Comparison of ENCODE assay signal across 1 cellular context in the genomic region with DNA sequence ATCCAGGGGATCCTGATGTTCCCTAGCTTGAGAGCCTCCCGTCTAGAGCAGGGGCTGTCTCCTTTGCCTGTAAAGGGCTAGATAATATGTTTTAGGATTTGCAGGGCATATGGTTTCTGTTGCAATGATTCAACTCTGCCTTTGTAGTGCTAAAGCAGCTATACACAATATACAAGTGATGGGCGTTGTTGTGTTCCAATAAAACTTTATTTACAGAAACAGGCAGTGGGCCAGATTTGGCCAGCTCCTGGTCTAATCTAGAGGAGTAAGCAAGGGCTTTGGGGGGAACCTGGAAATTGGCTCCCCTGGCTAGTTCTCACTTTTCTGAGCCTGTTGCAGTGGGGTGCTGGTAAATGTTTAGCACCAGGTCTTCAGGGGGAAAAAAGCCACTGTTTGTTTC.
TF ChIP-seq lines count a peak whose summit lies in the region.

No MANE protein-coding gene starts in this region.

TF ChIP-seq in GM12878, 131 proteins besides CTCF, POLR2A, EP300 and RAD21:
- no peak for TF ChIP-seq MXI1 (IDR thresholded peaks at IDR 0.05; ENCODE audit: low read depth, low read length)
- TF ChIP-seq, protein P1, sequence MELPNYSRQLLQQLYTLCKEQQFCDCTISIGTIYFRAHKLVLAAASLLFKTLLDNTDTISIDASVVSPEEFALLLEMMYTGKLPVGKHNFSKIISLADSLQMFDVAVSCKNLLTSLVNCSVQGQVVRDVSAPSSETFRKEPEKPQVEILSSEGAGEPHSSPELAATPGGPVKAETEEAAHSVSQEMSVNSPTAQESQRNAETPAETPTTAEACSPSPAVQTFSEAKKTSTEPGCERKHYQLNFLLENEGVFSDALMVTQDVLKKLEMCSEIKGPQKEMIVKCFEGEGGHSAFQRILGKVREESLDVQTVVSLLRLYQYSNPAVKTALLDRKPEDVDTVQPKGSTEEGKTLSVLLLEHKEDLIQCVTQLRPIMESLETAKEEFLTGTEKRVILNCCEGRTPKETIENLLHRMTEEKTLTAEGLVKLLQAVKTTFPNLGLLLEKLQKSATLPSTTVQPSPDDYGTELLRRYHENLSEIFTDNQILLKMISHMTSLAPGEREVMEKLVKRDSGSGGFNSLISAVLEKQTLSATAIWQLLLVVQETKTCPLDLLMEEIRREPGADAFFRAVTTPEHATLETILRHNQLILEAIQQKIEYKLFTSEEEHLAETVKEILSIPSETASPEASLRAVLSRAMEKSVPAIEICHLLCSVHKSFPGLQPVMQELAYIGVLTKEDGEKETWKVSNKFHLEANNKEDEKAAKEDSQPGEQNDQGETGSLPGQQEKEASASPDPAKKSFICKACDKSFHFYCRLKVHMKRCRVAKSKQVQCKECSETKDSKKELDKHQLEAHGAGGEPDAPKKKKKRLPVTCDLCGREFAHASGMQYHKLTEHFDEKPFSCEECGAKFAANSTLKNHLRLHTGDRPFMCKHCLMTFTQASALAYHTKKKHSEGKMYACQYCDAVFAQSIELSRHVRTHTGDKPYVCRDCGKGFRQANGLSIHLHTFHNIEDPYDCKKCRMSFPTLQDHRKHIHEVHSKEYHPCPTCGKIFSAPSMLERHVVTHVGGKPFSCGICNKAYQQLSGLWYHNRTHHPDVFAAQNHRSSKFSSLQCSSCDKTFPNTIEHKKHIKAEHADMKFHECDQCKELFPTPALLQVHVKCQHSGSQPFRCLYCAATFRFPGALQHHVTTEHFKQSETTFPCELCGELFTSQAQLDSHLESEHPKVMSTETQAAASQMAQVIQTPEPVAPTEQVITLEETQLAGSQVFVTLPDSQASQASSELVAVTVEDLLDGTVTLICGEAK (IDR thresholded peaks at IDR 0.05; ENCODE audit: borderline replicate concordance) = peak; percentile 46; the same call in 1 of the 2 replicates
